ENCODE assay signal across 10 cellular contexts in genomic region chr15:69469467-69470191, GRCh38. TPM values are rescaled to one million over a fixed set of nuclear protein-coding genes. Genes with fewer than 3 reads are reported as not detected.
DNase-seq lines count a peak whose midpoint lies in the region; ATAC-seq and TF ChIP-seq lines count a peak whose summit lies in the region.
"Had no signal": no experiment of that assay in that cellular context is flagged by ENCODE, and none has a peak within 500 bp of the region (broad histone marks: within the 10 kb centered on the region; RNA-seq: fewer than 3 reads in every experiment).

No MANE protein-coding gene starts in this region.

- H3K27me3 Mint-ChIP-seq in activated CD4-positive, alpha-beta T cell treated with anti-CD3 and anti-CD28 coated beads, Interleukin-2, amount 10 ng/mL, durations not matched to agents 7 days and 5 days: peaks cover 20% of the 10 kb centered on the region
- H3K27me3 Mint-ChIP-seq in T-cell: no peaks in the 10 kb centered on the region
- peaks cover 6% of the 10 kb centered on the region for H3K27me3 Mint-ChIP-seq in stimulated activated memory B cell treated with anti-CD40 and anti-IgM and Interleukin-4, amounts not matched to agents 10 μg/mL and 1 μg/mL and 100 μg/mL, for 72 hours

- no peaks in the 10 kb centered on the region for H3K36me3 Mint-ChIP-seq in activated CD4-positive, alpha-beta T cell treated with anti-CD3 and anti-CD28 coated beads, Interleukin-2, amount 10 ng/mL, durations not matched to agents 7 days and 5 days (ENCODE audit: low read depth)
- H3K36me3 Mint-ChIP-seq in T-cell: no peaks in the 10 kb centered on the region
- no peaks in the 10 kb centered on the region for H3K36me3 Mint-ChIP-seq in stimulated activated memory B cell treated with anti-CD40 and anti-IgM and Interleukin-4, amounts not matched to agents 10 μg/mL and 1 μg/mL and 100 μg/mL, for 72 hours

- peak overlapping the region; percentile 85 for H3K27ac Mint-ChIP-seq in activated CD4-positive, alpha-beta T cell treated with anti-CD3 and anti-CD28 coated beads, Interleukin-2, amount 10 ng/mL, durations not matched to agents 7 days and 5 days
- peak overlapping the region; percentile 90 to 91 for H3K27ac Mint-ChIP-seq in T-cell
- H3K27ac Mint-ChIP-seq in stimulated activated memory B cell treated with anti-CD40 and anti-IgM and Interleukin-4, amounts not matched to agents 10 μg/mL and 1 μg/mL and 100 μg/mL, for 72 hours: peak overlapping the region; percentile 69

- H3K4me3 Mint-ChIP-seq in activated CD4-positive, alpha-beta T cell treated with anti-CD3 and anti-CD28 coated beads, Interleukin-2, amount 10 ng/mL, durations not matched to agents 7 days and 5 days: no peak overlapping the region
- peak overlapping the region in 1 of 3 donors; percentile 61 for H3K4me3 Mint-ChIP-seq in T-cell
- no peak overlapping the region for H3K4me3 Mint-ChIP-seq in stimulated activated memory B cell treated with anti-CD40 and anti-IgM and Interleukin-4, amounts not matched to agents 10 μg/mL and 1 μg/mL and 100 μg/mL, for 72 hours

- no peak overlapping the region for H3K4me3 ChIP-seq in fibroblast of villous mesenchyme (ENCODE audit: low read depth, low read length)
- H3K4me3 ChIP-seq in BE2C (ENCODE audit: low read depth, low read length): no peak overlapping the region

- DNase-seq in activated CD4-positive, alpha-beta T cell treated with anti-CD3 and anti-CD28 coated beads, Interleukin-2, amount 10 ng/mL, durations not matched to agents 7 days and 5 days: peak; percentile 4
- DNase-seq in activated CD4-positive, alpha-beta T cell treated with anti-CD3 and anti-CD28 coated beads, Interleukin-2, amount 50 U/mL, for 4 hours: no peak
- DNase-seq in T-cell (no peak), fibroblast of villous mesenchyme (ENCODE audit: low read depth) (peak; percentile 31), BE2C (no peak), NCI-H146 (lab: John Stamatoyannopoulos, UW) (no peak)
- DNase-seq: ACHN, NCI-H2081 treated with DMSO at 0.1 percent for 48 hours had no signal

- no peaks in the 10 kb centered on the region for H3K9me3 Mint-ChIP-seq in activated CD4-positive, alpha-beta T cell treated with anti-CD3 and anti-CD28 coated beads, Interleukin-2, amount 10 ng/mL, durations not matched to agents 7 days and 5 days
- no peaks in the 10 kb centered on the region for H3K9me3 Mint-ChIP-seq in T-cell
- no peaks in the 10 kb centered on the region for H3K9me3 Mint-ChIP-seq in stimulated activated memory B cell treated with anti-CD40 and anti-IgM and Interleukin-4, amounts not matched to agents 10 μg/mL and 1 μg/mL and 100 μg/mL, for 72 hours

- no peaks in the 10 kb centered on the region for H3K27me3 ChIP-seq in BE2C

- no peaks in the 10 kb centered on the region for H3K9me3 ChIP-seq in BE2C

- peaks cover 24% of the 10 kb centered on the region for H3K4me1 Mint-ChIP-seq in activated CD4-positive, alpha-beta T cell treated with anti-CD3 and anti-CD28 coated beads, Interleukin-2, amount 10 ng/mL, durations not matched to agents 7 days and 5 days
- peaks cover 20 to 40% (median 30%) of the 10 kb centered on the region in 3 donors for H3K4me1 Mint-ChIP-seq in T-cell
- peaks cover 16% of the 10 kb centered on the region for H3K4me1 Mint-ChIP-seq in stimulated activated memory B cell treated with anti-CD40 and anti-IgM and Interleukin-4, amounts not matched to agents 10 μg/mL and 1 μg/mL and 100 μg/mL, for 72 hours

- no peaks in the 10 kb centered on the region for H3K36me3 ChIP-seq in BE2C

- POLR2A ChIA-PET in activated CD4-positive, alpha-beta T cell treated with anti-CD3 and anti-CD28 coated beads, Interleukin-2, amount 10 ng/mL, durations not matched to agents 7 days and 5 days (lab: Charles Lee): interaction anchor here (0.7 kb wide), 1 partner anchor 12 kb away, joined by 3 read pairs; no protein-coding TSS in a partner anchor
- POLR2A ChIA-PET in T-cell (lab: Charles Lee): interaction anchor here (0.6 to 3.5 kb wide), 7 partner anchors 14 to 1210 kb away, joined by 3 to 45 read pairs (median 4); partner anchors contain the start of genes KIF23 (in 1 of the 2) and RPLP1 (in 1 of the 2)

- CTCF ChIA-PET in activated CD4-positive, alpha-beta T cell treated with anti-CD3 and anti-CD28 coated beads, Interleukin-2, amount 10 ng/mL, durations not matched to agents 7 days and 5 days (lab: Charles Lee): interaction anchor here (1.4 to 1.5 kb wide), 2 partner anchors 8 to 998 kb away, joined by 3 to 7 read pairs; no protein-coding TSS in a partner anchor
- CTCF ChIA-PET in T-cell (lab: Charles Lee): interaction anchor here (0.6 to 1.3 kb wide), 5 partner anchors 10 to 1191 kb away, joined by 3 to 6 read pairs (median 4); partner anchors contain the start of gene RPLP1 (in 1 of the 2)

- ATAC-seq in T-cell (replicated peaks in 1 of 4): no peak
- no peak for ATAC-seq in stimulated activated memory B cell treated with anti-CD40 and anti-IgM and Interleukin-4, amounts not matched to agents 10 μg/mL and 1 μg/mL and 100 μg/mL, for 72 hours
- ATAC-seq in GM18517 (IDR thresholded peaks at IDR 0.05; ENCODE audit: unreplicated experiment): no peak

- no peak for TF ChIP-seq CTCF in fibroblast of villous mesenchyme (IDR thresholded peaks at IDR 0.05; ENCODE audit: insufficient read depth, low read depth, low read length)
- TF ChIP-seq CTCF in BE2C (IDR thresholded peaks at IDR 0.05; ENCODE audit: low read depth, low read length): no peak

- peaks cover 21% of the 10 kb centered on the region for H3K4me1 ChIP-seq in BE2C

RNA-seq across cellular contexts. Expression of gene RPLP1, which starts 17.0 kb away (rescaled TPM):
- 1,000 to 10,000 TPM; 1,548 to 1,738 TPM for total RNA-seq in activated CD4-positive, alpha-beta T cell treated with anti-CD3 and anti-CD28 coated beads, Interleukin-2, amount 10 ng/mL, durations not matched to agents 7 days and 5 days
- total RNA-seq in T-cell (1,000 to 10,000 TPM; 1,904 to 4,142 (median 3,956) TPM), fibroblast of villous mesenchyme (73.8 and 79.6 TPM in 2 replicates)
- polyA plus RNA-seq in BE2C (2012; ENCODE audit: insufficient read depth, insufficient read length, low read depth): 3,656 TPM

RNA-seq across cellular contexts. Expression of gene KIF23, which starts 55.5 kb away (rescaled TPM):
- 10 to 100 TPM; 77.8 to 93.1 TPM for total RNA-seq in activated CD4-positive, alpha-beta T cell treated with anti-CD3 and anti-CD28 coated beads, Interleukin-2, amount 10 ng/mL, durations not matched to agents 7 days and 5 days
- total RNA-seq in T-cell (1 to 10 TPM in 1 of 5 donors, under 1 TPM in 4; 0.36 to 2.2 (median 0.76) TPM), fibroblast of villous mesenchyme (34.5 and 60.5 TPM in 2 replicates)
- polyA plus RNA-seq in BE2C (2012; ENCODE audit: insufficient read depth, insufficient read length, low read depth): 7.3 TPM

Comparison
In these comparisons a context has a peak if more than half of its experiments do, and no peak if none do; other contexts are left out.
1. DNase-seq: peak in activated CD4-positive, alpha-beta T cell treated with anti-CD3 and anti-CD28 coated beads, Interleukin-2, amount 10 ng/mL, durations not matched to agents 7 days and 5 days (single experiment) and fibroblast of villous mesenchyme (single experiment); none in activated CD4-positive, alpha-beta T cell treated with anti-CD3 and anti-CD28 coated beads, Interleukin-2, amount 50 U/mL, for 4 hours (0 of 2), T-cell (0 of 34), BE2C (single experiment) and NCI-H146 (single experiment).
2. RNA of gene RPLP1, which starts 17.0 kb away (total RNA-seq): 1,904 to 4,142 TPM in T-cell and 1,548 to 1,738 TPM in activated CD4-positive, alpha-beta T cell treated with anti-CD3 and anti-CD28 coated beads, Interleukin-2, amount 10 ng/mL, durations not matched to agents 7 days and 5 days; 73.8 to 79.6 TPM in fibroblast of villous mesenchyme; every median in the first group is over 10 times any median in the second.
3. RNA of gene KIF23, which starts 55.5 kb away (total RNA-seq): 77.8 to 93.1 TPM in activated CD4-positive, alpha-beta T cell treated with anti-CD3 and anti-CD28 coated beads, Interleukin-2, amount 10 ng/mL, durations not matched to agents 7 days and 5 days and 34.5 to 60.5 TPM in fibroblast of villous mesenchyme; 0.36 to 2.2 TPM in T-cell; every median in the first group is over 10 times any median in the second.
4. Peak in every context shown above with its lines, with median percentiles within 50 percentile points of each other: H3K27ac Mint-ChIP-seq.